In genomic region chr6:132063738-132064137, GRCh38 we compare ENCODE assay signal across 13 cellular contexts.
DNase-seq lines count a peak whose midpoint lies in the region; ATAC-seq and TF ChIP-seq lines count a peak whose summit lies in the region.
"Had no signal": no experiment of that assay in that cellular context is flagged by ENCODE, and none has a peak within 500 bp of the region (broad histone marks: within the 10 kb centered on the region; RNA-seq: fewer than 3 reads in every experiment).

No MANE protein-coding gene starts in this region.

- no peak overlapping the region for H3K4me3 ChIP-seq in Caco-2 (ENCODE audit: low read depth, low read length)
- H3K4me3 ChIP-seq in mucosa of descending colon: no peak overlapping the region

- no peaks in the 10 kb centered on the region for H3K36me3 Mint-ChIP-seq in Caco-2 (ENCODE audit: insufficient read depth, unreplicated experiment)
- H3K36me3 Mint-ChIP-seq in WTC11: no peaks in the 10 kb centered on the region
- H3K36me3 Mint-ChIP-seq: CD4-positive, CD25-positive, alpha-beta regulatory T cell; naive thymus-derived CD4-positive, alpha-beta T cell had no signal

- no peaks in the 10 kb centered on the region for H3K27me3 ChIP-seq in Caco-2 (replicated peaks; ENCODE audit: control insufficient read depth, insufficient read depth, low read length)

- H3K9me3 Mint-ChIP-seq in Caco-2 (ENCODE audit: unreplicated experiment): peaks cover 9% of the 10 kb centered on the region
- peaks cover 4% of the 10 kb centered on the region for H3K9me3 Mint-ChIP-seq in WTC11

- H3K36me3 ChIP-seq in Caco-2 (ENCODE audit: control insufficient read depth, insufficient read depth, low read length) (no peaks in the 10 kb centered on the region), mucosa of descending colon (ENCODE audit: low read depth) (no peaks in the 10 kb centered on the region)

- POLR2A ChIA-PET in Caco-2 (lab: Charles Lee): no interaction called here
- POLR2A ChIA-PET in WTC11 (lab: Charles Lee): no interaction called here

- H3K27me3 Mint-ChIP-seq in Caco-2 (ENCODE audit: insufficient read depth, unreplicated experiment) (no peaks in the 10 kb centered on the region), WTC11 (ENCODE audit: low read depth) (no peaks in the 10 kb centered on the region)
- H3K27me3 Mint-ChIP-seq: CD4-positive, CD25-positive, alpha-beta regulatory T cell had no signal

- no peak for TF ChIP-seq CTCF in Caco-2 (IDR thresholded peaks at IDR 0.05; ENCODE audit: insufficient read depth in 1 of 2, low read depth in 1 of 2, low read length in 1 of 2, severe bottlenecking in 1 of 2, unreplicated experiment in 1 of 2)
- TF ChIP-seq CTCF in mucosa of descending colon (IDR thresholded peaks at IDR 0.05): no peak
- no peak for TF ChIP-seq CTCF in WTC11 (IDR thresholded peaks at IDR 0.05)

- H3K9me3 ChIP-seq in Caco-2 (no peaks in the 10 kb centered on the region), mucosa of descending colon (no peaks in the 10 kb centered on the region)

- peaks cover 6% of the 10 kb centered on the region for H3K4me1 Mint-ChIP-seq in Caco-2 (ENCODE audit: low read depth, unreplicated experiment)
- H3K4me1 Mint-ChIP-seq in WTC11: peaks cover 4% of the 10 kb centered on the region; the same call in 1 of the 2 replicates
- H3K4me1 Mint-ChIP-seq: CD4-positive, CD25-positive, alpha-beta regulatory T cell; naive thymus-derived CD4-positive, alpha-beta T cell had no signal

- ATAC-seq in esophagus mucosa: peak; percentile 62
- ATAC-seq in mucosa of descending colon: peak; percentile 43
- ATAC-seq in WTC11: no peak; the same call in 1 of the 2 replicates
- ATAC-seq: naive thymus-derived CD4-positive, alpha-beta T cell had no signal

- intact Hi-C loops in Caco-2 (cut with micrococcal nuclease; ENCODE audit: unreplicated experiment) (no loop called here), mucosa of descending colon (cut with DNase I, micrococcal nuclease) (no loop called here), posterior vena cava (cut with DNase I) (no loop called here)

- H3K4me3 Mint-ChIP-seq in Caco-2 (ENCODE audit: unreplicated experiment) (no peak overlapping the region), WTC11 (no peak overlapping the region)
- H3K4me3 Mint-ChIP-seq: CD4-positive, CD25-positive, alpha-beta regulatory T cell; naive thymus-derived CD4-positive, alpha-beta T cell had no signal

- DNase-seq in Caco-2: peak; percentile 4 to 42
- DNase-seq in M059J (ENCODE audit: low read depth): peak; percentile 93
- DNase-seq in mucosa of descending colon: no peak
- DNase-seq in activated CD4-positive, alpha-beta T cell treated with anti-CD3 and anti-CD28 coated beads, Interleukin-2, amount 50 U/mL, for 1 hour: no peak
- no peak for DNase-seq in posterior vena cava (ENCODE audit: low spot score)
- no peak for DNase-seq in WTC11 (ENCODE audit: low spot score)
- no peak for DNase-seq in HUDEP-2 (lab: John Stamatoyannopoulos, UW; ENCODE audit: unreplicated experiment in 76 of 76)
- DNase-seq: activated CD4-positive, alpha-beta T cell treated with anti-CD3 and anti-CD28 coated beads for 48 hours; CD4-positive, CD25-positive, alpha-beta regulatory T cell; naive thymus-derived CD4-positive, alpha-beta T cell; NCI-H187; stimulated activated CD4-positive, alpha-beta T cell treated with anti-CD3 and anti-CD28 coated beads, Interleukin-4, amount 100 ng/mL, for 1 hour had no signal

- H3K4me1 ChIP-seq in Caco-2 (peaks cover 16% of the 10 kb centered on the region; the same call in 1 of the 2 replicates), mucosa of descending colon (ENCODE audit: low read depth) (no peaks in the 10 kb centered on the region)

- CTCF ChIA-PET in Caco-2 (lab: Charles Lee) (no interaction called here), WTC11 (lab: Charles Lee) (no interaction called here)

- BruUV-seq in Caco-2 (replicated peaks; lab: Mats Ljungman, UMichigan): no TSS peak

- no peak overlapping the region for H3K27ac Mint-ChIP-seq in Caco-2 (ENCODE audit: unreplicated experiment)
- no peak overlapping the region for H3K27ac Mint-ChIP-seq in WTC11
- H3K27ac Mint-ChIP-seq: CD4-positive, CD25-positive, alpha-beta regulatory T cell; naive thymus-derived CD4-positive, alpha-beta T cell had no signal

TF ChIP-seq in WTC11, 78 proteins besides CTCF, POLR2A, EP300 and RAD21:
- TF ChIP-seq KAT7 (CRISPR knock-in tag; IDR thresholded peaks at IDR 0.05; ENCODE audit: borderline replicate concordance): no peak
- no peak for TF ChIP-seq OVOL2 (CRISPR knock-in tag; IDR thresholded peaks at IDR 0.05; ENCODE audit: borderline replicate concordance)
- no peak for TF ChIP-seq ZBTB21 (CRISPR knock-in tag; IDR thresholded peaks at IDR 0.05; ENCODE audit: borderline replicate concordance)
- TF ChIP-seq ZNF416 (CRISPR knock-in tag; IDR thresholded peaks at IDR 0.05): no peak
- TF ChIP-seq JUN (CRISPR knock-in tag; IDR thresholded peaks at IDR 0.05): no peak
- TF ChIP-seq EMX1 (CRISPR knock-in tag; IDR thresholded peaks at IDR 0.05): no peak
- TF ChIP-seq ELF4 (CRISPR knock-in tag; IDR thresholded peaks at IDR 0.05; ENCODE audit: low read depth): no peak
- TF ChIP-seq MXD4 (CRISPR knock-in tag; IDR thresholded peaks at IDR 0.05; ENCODE audit: borderline replicate concordance): no peak
- TF ChIP-seq ATF2 (CRISPR knock-in tag; IDR thresholded peaks at IDR 0.05; ENCODE audit: borderline replicate concordance, low read depth): no peak
- TF ChIP-seq ZNF512 (CRISPR knock-in tag; IDR thresholded peaks at IDR 0.05; ENCODE audit: borderline replicate concordance): no peak
- TF ChIP-seq SOX15 (CRISPR knock-in tag; IDR thresholded peaks at IDR 0.05): no peak
- no peak for TF ChIP-seq NFYB (CRISPR knock-in tag; conservative IDR thresholded peaks at IDR 0.05; ENCODE audit: low read depth)
- no peak for TF ChIP-seq TEAD1 (CRISPR knock-in tag; IDR thresholded peaks at IDR 0.05)
- TF ChIP-seq ZNF138 (CRISPR knock-in tag; conservative IDR thresholded peaks at IDR 0.05): no peak

Comparison
In these comparisons a context has a peak if more than half of its experiments do, and no peak if none do; other contexts are left out.
1. DNase-seq: peak in Caco-2 (2 of 2) and M059J (single experiment); none in mucosa of descending colon (0 of 3), activated CD4-positive, alpha-beta T cell treated with anti-CD3 and anti-CD28 coated beads, Interleukin-2, amount 50 U/mL, for 1 hour (single experiment), posterior vena cava (single experiment), WTC11 (single experiment) and HUDEP-2 (0 of 76).